In the genomic region with DNA sequence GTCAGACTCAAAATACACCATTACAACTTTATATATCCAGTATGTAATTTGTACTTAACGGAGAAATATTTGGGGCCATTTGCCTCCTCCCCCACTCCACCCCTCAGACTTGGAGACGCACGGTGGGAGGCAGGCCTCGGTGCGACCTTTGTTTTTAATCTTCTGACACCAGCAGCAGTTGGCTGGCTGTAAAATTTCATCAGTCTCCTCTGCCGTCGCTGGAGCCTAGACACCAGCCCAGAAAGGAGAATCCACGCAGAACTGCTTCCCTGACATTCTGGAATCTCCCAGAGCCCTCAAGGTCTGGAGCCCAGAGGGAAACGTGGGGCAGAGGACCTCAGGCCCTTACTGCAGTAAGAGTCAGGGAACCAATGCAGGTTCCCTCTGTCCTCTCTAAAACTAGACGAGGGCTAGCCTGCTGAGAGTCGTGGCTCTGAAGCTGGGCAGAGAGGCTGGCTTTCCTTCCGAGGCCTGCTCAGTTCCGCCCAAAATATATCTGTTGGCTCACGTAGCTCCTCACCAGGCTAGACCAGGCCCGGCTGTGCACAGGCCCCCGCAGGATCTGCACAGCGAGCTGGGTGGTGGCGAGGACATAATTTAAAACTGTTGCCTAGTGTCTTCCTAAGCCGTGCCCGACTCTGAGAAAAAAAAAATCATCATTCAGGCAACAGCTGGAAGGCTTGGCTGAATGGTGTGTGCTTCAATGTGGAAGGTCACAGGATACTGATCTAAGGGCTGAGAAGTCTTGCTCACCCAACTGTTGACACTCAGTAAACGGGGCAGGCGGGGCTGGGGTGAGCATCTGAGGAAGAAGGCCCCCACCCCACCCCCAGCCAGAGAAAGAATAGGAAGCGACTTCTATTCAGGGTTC, we compare ENCODE assay signal across 1 cellular context.
TF ChIP-seq lines count a peak whose summit lies in the region.

No MANE protein-coding gene starts in this region.

TF ChIP-seq in GM12891, 5 proteins besides CTCF, POLR2A, EP300 and RAD21:
- no peak for TF ChIP-seq POLR2AphosphoS5 (IDR thresholded peaks at IDR 0.05; ENCODE audit: low read depth, low read length)
- TF ChIP-seq TAF1 (IDR thresholded peaks at IDR 0.05; ENCODE audit: low read depth, low read length), result no peak
